20 cellular contexts compared by ENCODE assay signal in genomic region chr1:109521465-109521951, GRCh38. TPM values are rescaled to one million over a fixed set of nuclear protein-coding genes. Genes with fewer than 3 reads are reported as not detected.
"Had no signal": no experiment of that assay in that cellular context is flagged by ENCODE, and none has a peak within 500 bp of the region (broad histone marks: within the 10 kb centered on the region; RNA-seq: fewer than 3 reads in every experiment).

No MANE protein-coding gene starts in this region.

- H3K27me3 ChIP-seq: colonic mucosa, right lobe of liver, thyroid gland had no signal

- H3K27ac ChIP-seq: colonic mucosa, right lobe of liver, thyroid gland had no signal

- H3K4me3 ChIP-seq: colonic mucosa, mucosa of descending colon, right lobe of liver, thyroid gland had no signal

- ATAC-seq: activated naive CD4-positive, alpha-beta T cell treated with anti-CD3 and anti-CD28 coated beads, Interleukin-2, amount 50 U/mL, for 72 hours; esophagus mucosa; mucosa of descending colon; naive thymus-derived CD4-positive, alpha-beta T cell; right lobe of liver; stimulated activated memory B cell treated with anti-CD40 and anti-IgM and Interleukin-4, amounts not matched to agents 10 μg/mL and 1 μg/mL and 100 μg/mL, for 72 hours; WTC11 had no signal

- H3K4me1 ChIP-seq: right lobe of liver had no signal

- H3K36me3 ChIP-seq: colonic mucosa, right lobe of liver, thyroid gland had no signal

- DNase-seq: activated CD4-positive, alpha-beta memory T cell treated with anti-CD3 and anti-CD28 coated beads, Interleukin-2, amount 10 ng/mL, durations not matched to agents 7 days and 5 days; activated CD4-positive, alpha-beta T cell treated with anti-CD3 and anti-CD28 coated beads for 4 hours; activated effector memory CD4-positive, alpha-beta T cell treated with anti-CD3 and anti-CD28 coated beads, Interleukin-2, amount 50 U/mL, for 16 hours; activated T-cell treated with anti-CD3 and anti-CD28 coated beads, Interleukin-2, amount 50 U/mL, for 24 hours; amniotic stem cell; central memory CD4-positive, alpha-beta T cell; colonic mucosa; mucosa of descending colon; naive thymus-derived CD4-positive, alpha-beta T cell; nucleus accumbens; right lobe of liver; stimulated activated CD4-positive, alpha-beta T cell treated with anti-CD3 and anti-CD28 coated beads, Interleukin-12 subunit alpha, Interleukin-12 subunit beta, amount 100 ng/mL, for 4 hours; T-helper 2 cell had no signal

- FAIRE-seq: urothelium cell line had no signal

- H3K9me3 ChIP-seq: colonic mucosa, mucosa of descending colon, right lobe of liver, thyroid gland had no signal

RNA-seq across cellular contexts. Expression of gene GPR61, which starts 18.2 kb away (rescaled TPM):
- total RNA-seq: colonic mucosa, esophagus mucosa, posterior vena cava, right lobe of liver had no signal
